In the genomic region with DNA sequence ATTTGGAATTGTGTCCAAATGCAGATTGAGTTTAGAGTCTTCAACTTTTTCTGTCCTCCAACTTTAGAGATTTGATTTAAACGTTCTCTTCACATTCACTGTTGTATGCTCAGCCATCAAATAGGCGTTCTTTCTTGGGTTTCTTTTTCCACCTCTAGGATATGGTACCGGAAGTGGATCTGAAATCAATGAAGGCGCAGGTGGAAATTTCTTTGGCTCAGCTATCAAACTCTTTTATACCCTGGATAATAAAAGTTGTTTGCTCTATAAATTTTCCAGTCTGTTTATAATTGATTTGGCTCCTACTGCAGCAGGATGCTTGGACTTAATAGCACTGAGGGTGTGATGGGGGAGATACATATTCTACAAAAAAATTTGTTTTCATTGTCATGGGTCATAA, we compare ENCODE assay signal across 9 cellular contexts. TPM values are rescaled to one million over a fixed set of nuclear protein-coding genes. Genes with fewer than 3 reads are reported as not detected.
DNase-seq lines count a peak whose midpoint lies in the region; ATAC-seq and TF ChIP-seq lines count a peak whose summit lies in the region.
"Had no signal": no experiment of that assay in that cellular context is flagged by ENCODE, and none has a peak within 500 bp of the region (broad histone marks: within the 10 kb centered on the region; RNA-seq: fewer than 3 reads in every experiment).

No MANE protein-coding gene starts in this region.

- peak overlapping the region; percentile 96 for H3K4me3 Mint-ChIP-seq in type B pancreatic cell

- H3K27me3 Mint-ChIP-seq in type B pancreatic cell, result peaks cover 11% of the 10 kb centered on the region

- H3K4me3 ChIP-seq in heart right ventricle (peak overlapping the region in 7 of 10 donors; percentile 75 to 96 (median 86)), right atrium auricular region (no peak overlapping the region), right lobe of liver (peak overlapping the region; percentile 90 to 99 (median 94))

- H3K9me3 Mint-ChIP-seq in activated naive CD4-positive, alpha-beta T cell treated with anti-CD3 and anti-CD28 coated beads, Interleukin-2, amount 50 U/mL, for 72 hours, result no peaks in the 10 kb centered on the region
- H3K9me3 Mint-ChIP-seq in type B pancreatic cell, result peaks cover 4% of the 10 kb centered on the region

- peak overlapping the region; percentile 2 to 98 for H3K27ac Mint-ChIP-seq in activated naive CD4-positive, alpha-beta T cell treated with anti-CD3 and anti-CD28 coated beads, Interleukin-2, amount 50 U/mL, for 72 hours
- peak overlapping the region; percentile 92 for H3K27ac Mint-ChIP-seq in type B pancreatic cell

- DNase-seq in heart right ventricle (no peak), right atrium auricular region (ENCODE audit: low spot score) (no peak), right lobe of liver (no peak), type B pancreatic cell (ENCODE audit: extremely low spot score, unreplicated experiment) (no peak), GM20000 (ENCODE audit: low spot score) (no peak), left lobe of liver (ENCODE audit: low spot score) (no peak)
- no peak for DNase-seq in activated naive CD4-positive, alpha-beta T cell treated with anti-CD3 and anti-CD28 coated beads, Interleukin-2, amount 50 U/mL, for 72 hours (ENCODE audit: low spot score in 2 of 2)
- no peak for DNase-seq in stimulated activated CD4-positive, alpha-beta T cell treated with anti-CD3 and anti-CD28 coated beads, Interleukin-2, amount 100 ng/mL, for 48 hours
- DNase-seq: NCI-H524 treated with DMSO at 0.1 percent for 48 hours had no signal

- ATAC-seq in heart right ventricle, result no peak
- ATAC-seq in activated naive CD4-positive, alpha-beta T cell treated with anti-CD3 and anti-CD28 coated beads, Interleukin-2, amount 50 U/mL, for 72 hours, result no peak
- no peak for ATAC-seq in right lobe of liver
- no peak for ATAC-seq in left lobe of liver

- H3K4me1 ChIP-seq in heart right ventricle (peaks cover 6 to 64% (median 43%) of the 10 kb centered on the region in 9 donors), right atrium auricular region (peaks cover 0 to 44% of the 10 kb centered on the region in 2 donors), right lobe of liver (peaks cover 0 to 35% (median 14%) of the 10 kb centered on the region in 4 donors)

- TF ChIP-seq CTCF in heart right ventricle (IDR thresholded peaks at IDR 0.05), result no peak
- TF ChIP-seq CTCF in right atrium auricular region (IDR thresholded peaks at IDR 0.05), result no peak
- no peak for TF ChIP-seq CTCF in right lobe of liver (IDR thresholded peaks at IDR 0.05)
- no peak for TF ChIP-seq CTCF in type B pancreatic cell (conservative IDR thresholded peaks at IDR 0.05)
- no peak for TF ChIP-seq CTCF in GM20000 (IDR thresholded peaks at IDR 0.05; ENCODE audit: extremely low read depth, missing control alignments)

- peak; percentile 17 for TF ChIP-seq POLR2A in right lobe of liver (IDR thresholded peaks at IDR 0.05)

- H3K36me3 ChIP-seq in heart right ventricle (peaks cover 0 to 10% (median 0%) of the 10 kb centered on the region in 9 donors), right atrium auricular region (no peaks in the 10 kb centered on the region), right lobe of liver (no peaks in the 10 kb centered on the region)

- intact Hi-C loops in heart right ventricle (cut with DNase I) (loop anchor here in 6 of 10 donors (5.0 to 10.0 kb wide), 4 partner anchors 49 to 122 kb away; a partner anchor contains a TSS), right lobe of liver (cut with DNase I) (no loop called here)

- H3K4me1 Mint-ChIP-seq in type B pancreatic cell (ENCODE audit: unreplicated experiment), result peaks cover 46% of the 10 kb centered on the region

- H3K27ac ChIP-seq in heart right ventricle (peak overlapping the region in 2 of 10 donors; percentile 94 to 96), right atrium auricular region (peak overlapping the region in 1 of 2 donors; percentile 3), right lobe of liver (peak overlapping the region in 2 of 3 donors; percentile 82 to 91)

- H3K36me3 Mint-ChIP-seq in activated naive CD4-positive, alpha-beta T cell treated with anti-CD3 and anti-CD28 coated beads, Interleukin-2, amount 50 U/mL, for 72 hours, result peaks cover 21 to 22% of the 10 kb centered on the region in 2 donors
- peaks cover 9% of the 10 kb centered on the region for H3K36me3 Mint-ChIP-seq in type B pancreatic cell

- H3K9me3 ChIP-seq in heart right ventricle, result peaks cover 0 to 4% (median 0%) of the 10 kb centered on the region in 11 donors
- H3K9me3 ChIP-seq in right atrium auricular region, result no peaks in the 10 kb centered on the region
- H3K9me3 ChIP-seq in right lobe of liver, result no peaks in the 10 kb centered on the region

- H3K27me3 ChIP-seq in heart right ventricle (no peaks in the 10 kb centered on the region), right atrium auricular region (no peaks in the 10 kb centered on the region), right lobe of liver (no peaks in the 10 kb centered on the region)

- WGBS in heart right ventricle, 2 donors, result 77 to 81% methylated on average over 4 of the region's 4 CpGs
- 34% methylated on average over 4 of the region's 4 CpGs for WGBS in right lobe of liver (ENCODE audit: insufficient coverage, low coverage, low lambda C conversion rate, missing lambda C conversion rate)

RNA-seq across cellular contexts. Expression of a gene that starts 1.6 kb away (rescaled TPM):
- 10 to 100 TPM; 12.3 to 18.0 (median 15.8) TPM for total RNA-seq in heart right ventricle
- 10 to 100 TPM in 1 of 2 donors, 1 to 10 TPM in 1; 9.9 to 14.6 TPM for polyA plus RNA-seq in heart right ventricle
- 10 to 100 TPM; 15.7 to 20.3 TPM for total RNA-seq in right atrium auricular region
- total RNA-seq in activated naive CD4-positive, alpha-beta T cell treated with anti-CD3 and anti-CD28 coated beads, Interleukin-2, amount 50 U/mL, for 72 hours, result 10 to 100 TPM; 18.6 to 20.6 TPM
- total RNA-seq in right lobe of liver, result 10 to 100 TPM; 18.9 to 66.3 (median 36.8) TPM
- 30.4 and 37.2 TPM in 2 replicates for total RNA-seq in type B pancreatic cell (ENCODE audit: low replicate concordance)
- total RNA-seq in left lobe of liver, result 28.3 TPM

RNA-seq across cellular contexts. Expression of a gene that starts 48.2 kb away (rescaled TPM):
- total RNA-seq in heart right ventricle (100 to 1,000 TPM in 9 of 10 donors, 10 to 100 TPM in 1; 83.9 to 280 (median 159) TPM), right atrium auricular region (10 to 100 TPM; 32.6 to 38.4 TPM), right lobe of liver (10 to 100 TPM; 16.1 to 60.4 (median 45.0) TPM), type B pancreatic cell (ENCODE audit: low replicate concordance) (5.5 and 7.6 TPM in 2 replicates), left lobe of liver (38.8 TPM)
- polyA plus RNA-seq in heart right ventricle, result 10 to 100 TPM in 1 of 2 donors, 1 to 10 TPM in 1; 9.3 to 36.6 TPM
- total RNA-seq in activated naive CD4-positive, alpha-beta T cell treated with anti-CD3 and anti-CD28 coated beads, Interleukin-2, amount 50 U/mL, for 72 hours, result 10 to 100 TPM; 10.5 to 19.7 TPM

Comparison
In these comparisons a context has a peak if more than half of its experiments do, and no peak if none do; other contexts are left out.
1. H3K4me3 ChIP-seq: peak in heart right ventricle (7 of 10) and right lobe of liver (3 of 3); none in right atrium auricular region (0 of 2).
2. intact Hi-C loops: an anchor here in heart right ventricle (5.0 to 10.0 kb wide); none called in right lobe of liver.